8 cellular contexts compared by ENCODE assay signal in the genomic region with DNA sequence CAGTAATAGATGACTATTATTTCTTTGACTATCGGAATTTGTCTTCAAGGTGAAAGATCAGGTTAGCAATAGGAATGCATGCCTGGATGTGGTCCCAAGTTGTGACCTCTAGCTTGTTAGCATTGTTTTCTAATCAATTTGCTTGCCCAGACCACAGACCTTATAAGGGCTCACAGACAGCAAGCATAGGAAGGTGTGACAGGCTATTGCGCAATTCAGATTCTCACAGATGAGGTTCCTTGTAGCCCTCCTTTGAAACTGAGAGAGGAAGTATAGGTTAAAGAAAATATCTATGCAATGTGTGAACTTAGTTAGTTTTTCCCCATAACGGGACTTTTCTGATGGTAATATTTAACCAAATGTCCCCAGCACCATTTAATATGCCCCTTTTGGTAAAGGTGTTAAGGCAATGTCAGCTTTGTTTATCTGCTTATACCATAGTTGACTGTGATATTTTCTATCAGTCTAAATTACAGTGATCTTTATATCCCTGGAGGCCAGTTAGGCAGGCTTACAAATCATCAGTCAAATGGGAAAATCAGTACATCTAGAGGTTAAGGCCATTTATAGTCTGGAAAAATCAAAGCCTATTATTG.
A peak's percentile ranks its signal among the peaks of the same experiment; 100 is the strongest.
DNase-seq lines count a peak whose midpoint lies in the region; ATAC-seq and TF ChIP-seq lines count a peak whose summit lies in the region.

No MANE protein-coding gene starts in this region.

- no peaks in the 10 kb centered on the region for H3K9me3 Mint-ChIP-seq in activated naive CD4-positive, alpha-beta T cell treated with anti-CD3 and anti-CD28 coated beads, Interleukin-2, amount 10 ng/mL, durations not matched to agents 7 days and 5 days

- H3K36me3 Mint-ChIP-seq in activated naive CD4-positive, alpha-beta T cell treated with anti-CD3 and anti-CD28 coated beads, Interleukin-2, amount 10 ng/mL, durations not matched to agents 7 days and 5 days = no peaks in the 10 kb centered on the region

- H3K4me3 Mint-ChIP-seq in activated naive CD4-positive, alpha-beta T cell treated with anti-CD3 and anti-CD28 coated beads, Interleukin-2, amount 10 ng/mL, durations not matched to agents 7 days and 5 days = no peak overlapping the region

- CTCF ChIA-PET in activated naive CD4-positive, alpha-beta T cell treated with anti-CD3 and anti-CD28 coated beads, Interleukin-2, amount 10 ng/mL, durations not matched to agents 7 days and 5 days (lab: Charles Lee) = interaction anchor here (2.0 kb wide), 1 partner anchor 9 kb away, joined by 9 read pairs; no protein-coding TSS in a partner anchor

- H3K4me3 ChIP-seq in KMS-11 (IDR thresholded peaks at IDR 0.05; ENCODE audit: insufficient read depth, low read depth, low read length) = no peak overlapping the region

- H3K27me3 Mint-ChIP-seq in activated naive CD4-positive, alpha-beta T cell treated with anti-CD3 and anti-CD28 coated beads, Interleukin-2, amount 10 ng/mL, durations not matched to agents 7 days and 5 days = peaks cover 17% of the 10 kb centered on the region

- peak overlapping the region; percentile 7; the same call in 1 of the 2 replicates for H3K4me2 ChIP-seq in KMS-11

- peak; percentile 98 for ATAC-seq in GM18873 (IDR thresholded peaks at IDR 0.05; ENCODE audit: low FRiP score, unreplicated experiment)
- peak; percentile 98 for ATAC-seq in HG02623 (IDR thresholded peaks at IDR 0.05; ENCODE audit: unreplicated experiment)

- TF ChIP-seq CTCF in KMS-11 (conservative IDR thresholded peaks at IDR 0.05; ENCODE audit: low read depth, low read length) = no peak

- no peaks in the 10 kb centered on the region for H3K36me3 ChIP-seq in KMS-11 (ENCODE audit: insufficient read depth)

- H3K4me1 ChIP-seq in KMS-11 (ENCODE audit: low read depth, poor library complexity, severe bottlenecking) = peaks cover 14% of the 10 kb centered on the region

- no peak overlapping the region for H2AFZ ChIP-seq in KMS-11 (ENCODE audit: low read depth)

- H3K9ac ChIP-seq in KMS-11 = no peak overlapping the region

- peaks cover 9% of the 10 kb centered on the region for H3K4me1 Mint-ChIP-seq in activated naive CD4-positive, alpha-beta T cell treated with anti-CD3 and anti-CD28 coated beads, Interleukin-2, amount 10 ng/mL, durations not matched to agents 7 days and 5 days

- H3K27ac Mint-ChIP-seq in activated naive CD4-positive, alpha-beta T cell treated with anti-CD3 and anti-CD28 coated beads, Interleukin-2, amount 10 ng/mL, durations not matched to agents 7 days and 5 days = no peak overlapping the region

- H3K27ac ChIP-seq in KMS-11 = no peak overlapping the region

- H3K79me2 ChIP-seq in KMS-11 (ENCODE audit: insufficient read depth, low read depth) = no peaks in the 10 kb centered on the region

- DNase-seq in iPS-NIHi7 (ENCODE audit: extremely low spot score) (peak; percentile 33), NCI-H1436 treated with DMSO at 0.1 percent for 48 hours (lab: John Stamatoyannopoulos, UW) (no peak), NCI-H1694 (lab: John Stamatoyannopoulos, UW) (no peak), NCI-H1930 (lab: John Stamatoyannopoulos, UW) (no peak)
- no peak for DNase-seq in activated naive CD4-positive, alpha-beta T cell treated with anti-CD3 and anti-CD28 coated beads, Interleukin-2, amount 10 ng/mL, durations not matched to agents 7 days and 5 days

- H4K20me1 ChIP-seq in KMS-11 (ENCODE audit: insufficient read depth) = no peaks in the 10 kb centered on the region

- no peaks in the 10 kb centered on the region for H3K27me3 ChIP-seq in KMS-11 (ENCODE audit: insufficient read depth, low read depth)
